15 cellular contexts compared by ENCODE assay signal in the genomic region with DNA sequence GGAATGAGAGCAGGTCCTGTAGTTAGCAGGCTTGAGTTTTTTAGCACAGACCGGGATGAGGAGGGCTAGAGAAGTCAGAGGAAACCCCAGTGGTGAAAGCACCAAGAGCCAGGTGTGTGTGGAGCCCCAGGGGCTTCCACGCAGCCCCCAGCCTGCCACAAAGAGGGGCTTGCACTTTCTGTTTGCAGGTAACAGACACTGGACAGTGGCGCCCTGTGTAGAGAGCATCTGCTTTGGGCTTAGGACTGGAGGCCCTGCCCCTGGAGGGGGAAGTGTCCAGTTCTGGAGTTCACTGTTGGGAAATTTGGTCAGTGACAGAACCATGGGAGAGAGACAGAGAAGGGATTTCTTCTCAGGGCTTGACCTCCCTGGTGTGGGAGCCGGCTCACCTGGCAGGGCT. TPM values are rescaled to one million over a fixed set of nuclear protein-coding genes. Genes with fewer than 3 reads are reported as not detected.
A peak's percentile ranks its signal among the peaks of the same experiment; 100 is the strongest.
DNase-seq lines count a peak whose midpoint lies in the region; ATAC-seq and TF ChIP-seq lines count a peak whose summit lies in the region.
"Had no signal": no experiment of that assay in that cellular context is flagged by ENCODE, and none has a peak within 500 bp of the region (broad histone marks: within the 10 kb centered on the region; RNA-seq: fewer than 3 reads in every experiment).

No MANE protein-coding gene starts in this region.

- no peaks in the 10 kb centered on the region for H4K20me1 ChIP-seq in H9 (ENCODE audit: control insufficient read depth, insufficient read depth, insufficient read length)

- no peaks in the 10 kb centered on the region for H3K9me3 ChIP-seq in H9 (ENCODE audit: control insufficient read depth, low read depth, low read length)
- H3K9me3 ChIP-seq in thyroid gland, result no peaks in the 10 kb centered on the region
- no peaks in the 10 kb centered on the region for H3K9me3 ChIP-seq in uterus

- no peak overlapping the region for H4K8ac ChIP-seq in H9 (replicated peaks; ENCODE audit: insufficient read length, low read depth, low read length)

- no peak for TF ChIP-seq POLR2A in thyroid gland (IDR thresholded peaks at IDR 0.05)
- no peak for TF ChIP-seq POLR2A in uterus (IDR thresholded peaks at IDR 0.05)

- no peak overlapping the region for H3K56ac ChIP-seq in H9 (ENCODE audit: insufficient read length, low read depth, low read length)

- H3K27ac ChIP-seq in H9 (ENCODE audit: insufficient read length, low read depth, low read length), result no peak overlapping the region
- peak overlapping the region; percentile 60 for H3K27ac ChIP-seq in layer of hippocampus (ENCODE audit: low read depth, low read length)
- H3K27ac ChIP-seq in thyroid gland, result no peak overlapping the region
- no peak overlapping the region for H3K27ac ChIP-seq in uterus
- H3K27ac ChIP-seq: HL-60 had no signal

- peaks cover 18 to 40% (median 37%) of the 10 kb centered on the region in 3 experiments; a peak in 6 of 7 replicates for H3K36me3 Mint-ChIP-seq in H9 (ENCODE audit: insufficient read depth in 1 of 3, low read depth in 3 of 3)
- H3K36me3 Mint-ChIP-seq in activated naive CD8-positive, alpha-beta T cell treated with anti-CD3 and anti-CD28 coated beads, Interleukin-2, amount 50 U/mL, for 24 hours (ENCODE audit: low read depth), result peaks cover 24% of the 10 kb centered on the region
- H3K36me3 Mint-ChIP-seq in stimulated activated naive B cell treated with anti-CD40 and anti-IgM and Interleukin-4, amounts not matched to agents 10 μg/mL and 1 μg/mL and 100 μg/mL, for 72 hours, result peaks cover 23 to 31% of the 10 kb centered on the region in 2 donors
- peaks cover 34% of the 10 kb centered on the region for H3K36me3 Mint-ChIP-seq in chondrocyte (ENCODE audit: low read depth)

- H2AK5ac ChIP-seq in H9 (ENCODE audit: insufficient read length, low read length), result no peak overlapping the region

- H3K9ac ChIP-seq in H9 (ENCODE audit: extremely low read depth, insufficient read length, low read length), result no peak overlapping the region

- no CpG with 5 or more reads among the region's 4 CpGs for WGBS in H9 (ENCODE audit: extremely low coverage, insufficient read length, low lambda C conversion rate)
- 86 to 91% methylated on average over 4 of the region's 4 CpGs for WGBS in thyroid gland, 2 donors

- DNase-seq in H9 (no peak), chondrocyte (ENCODE audit: low spot score) (no peak), thyroid gland (no peak), uterus (no peak)
- DNase-seq in activated naive CD8-positive, alpha-beta T cell treated with anti-CD3 and anti-CD28 coated beads, Interleukin-2, amount 50 U/mL, for 24 hours, result no peak
- DNase-seq in stimulated activated naive B cell treated with anti-CD40 and anti-IgM and Interleukin-4, amounts not matched to agents 10 μg/mL and 1 μg/mL and 100 μg/mL, for 72 hours, result no peak
- DNase-seq: DMS153, KBM-7, NCI-H1048, NCI-H146, NCI-H345, NCI-H69 had no signal

- no peak overlapping the region for H3K4ac ChIP-seq in H9 (ENCODE audit: low read depth, low read length)

- no peak overlapping the region for H4K91ac ChIP-seq in H9 (ENCODE audit: insufficient read length, low read depth, low read length)

- no peak for ATAC-seq in activated naive CD8-positive, alpha-beta T cell treated with anti-CD3 and anti-CD28 coated beads, Interleukin-2, amount 50 U/mL, for 24 hours
- ATAC-seq in stimulated activated naive B cell treated with anti-CD40 and anti-IgM and Interleukin-4, amounts not matched to agents 10 μg/mL and 1 μg/mL and 100 μg/mL, for 72 hours (replicated peaks), result no peak

- H3K4me1 ChIP-seq in H9 (ENCODE audit: insufficient read depth, low read length) (no peaks in the 10 kb centered on the region), thyroid gland (no peaks in the 10 kb centered on the region), uterus (no peaks in the 10 kb centered on the region)

- H2AFZ ChIP-seq in H9 (ENCODE audit: low read length), result no peak overlapping the region

- H3K27ac Mint-ChIP-seq in H9, result peak overlapping the region in 2 of 3 experiments; percentile 1 to 61; a peak in 2 of 7 replicates
- peak overlapping the region; percentile 23 for H3K27ac Mint-ChIP-seq in activated naive CD8-positive, alpha-beta T cell treated with anti-CD3 and anti-CD28 coated beads, Interleukin-2, amount 50 U/mL, for 24 hours
- peak overlapping the region; percentile 80 for H3K27ac Mint-ChIP-seq in stimulated activated naive B cell treated with anti-CD40 and anti-IgM and Interleukin-4, amounts not matched to agents 10 μg/mL and 1 μg/mL and 100 μg/mL, for 72 hours
- H3K27ac Mint-ChIP-seq in chondrocyte (ENCODE audit: unreplicated experiment), result no peak overlapping the region

- H3K18ac ChIP-seq in H9 (ENCODE audit: insufficient read length, low read depth, low read length), result no peak overlapping the region

- no peaks in the 10 kb centered on the region for H3K23me2 ChIP-seq in H9 (ENCODE audit: insufficient read length, low read depth, low read length, poor library complexity, severe bottlenecking)

- no peaks in the 10 kb centered on the region for H3K79me1 ChIP-seq in H9 (ENCODE audit: insufficient read depth, low read depth, low read length, poor library complexity, severe bottlenecking)

- H3K4me1 Mint-ChIP-seq in H9, result peaks cover 4 to 11% of the 10 kb centered on the region in 2 experiments
- no peaks in the 10 kb centered on the region for H3K4me1 Mint-ChIP-seq in activated naive CD8-positive, alpha-beta T cell treated with anti-CD3 and anti-CD28 coated beads, Interleukin-2, amount 50 U/mL, for 24 hours
- no peaks in the 10 kb centered on the region for H3K4me1 Mint-ChIP-seq in stimulated activated naive B cell treated with anti-CD40 and anti-IgM and Interleukin-4, amounts not matched to agents 10 μg/mL and 1 μg/mL and 100 μg/mL, for 72 hours
- peaks cover 5% of the 10 kb centered on the region for H3K4me1 Mint-ChIP-seq in chondrocyte (ENCODE audit: low read depth)

- H4K5ac ChIP-seq in H9 (ENCODE audit: insufficient read length, low read depth, low read length), result no peak overlapping the region

- H2BK120ac ChIP-seq in H9 (ENCODE audit: low read depth, low read length, poor library complexity, severe bottlenecking), result no peak overlapping the region

- H3K4me2 ChIP-seq in H9 (ENCODE audit: insufficient read depth, insufficient read length, low read length), result no peak overlapping the region

- intact Hi-C loops in thyroid gland (cut with DNase I) (no loop called here), uterus (cut with DNase I; ENCODE audit: low total_unique reads) (no loop called here)

- H2BK5ac ChIP-seq in H9 (ENCODE audit: insufficient read length, low read length), result no peak overlapping the region

- TF ChIP-seq CTCF in H9 (conservative IDR thresholded peaks at IDR 0.05) (no peak), chondrocyte (IDR thresholded peaks at IDR 0.05) (no peak), thyroid gland (IDR thresholded peaks at IDR 0.05) (no peak), uterus (IDR thresholded peaks at IDR 0.05) (no peak)

- H3K36me3 ChIP-seq in thyroid gland (peaks cover 27 to 48% of the 10 kb centered on the region in 2 donors), uterus (no peaks in the 10 kb centered on the region)

- H3K27me3 ChIP-seq in H9 (ENCODE audit: insufficient read depth, low read length), result no peaks in the 10 kb centered on the region
- H3K27me3 ChIP-seq in layer of hippocampus (ENCODE audit: control insufficient read depth, insufficient read depth, low read length), result no peaks in the 10 kb centered on the region
- no peaks in the 10 kb centered on the region for H3K27me3 ChIP-seq in thyroid gland
- no peaks in the 10 kb centered on the region for H3K27me3 ChIP-seq in uterus

- no peak overlapping the region for H3K23ac ChIP-seq in H9 (ENCODE audit: insufficient read length, low read depth, low read length)

- no peak overlapping the region for H2BK20ac ChIP-seq in H9 (ENCODE audit: low read depth, low read length, poor library complexity, severe bottlenecking)

- H3K4me3 ChIP-seq in thyroid gland (replicated peaks in 1 of 3) (no peak overlapping the region), uterus (no peak overlapping the region)

- H2BK12ac ChIP-seq in H9 (ENCODE audit: insufficient read length, low read depth, low read length), result no peak overlapping the region

- no peak overlapping the region for H3K4me3 Mint-ChIP-seq in H9
- H3K4me3 Mint-ChIP-seq in activated naive CD8-positive, alpha-beta T cell treated with anti-CD3 and anti-CD28 coated beads, Interleukin-2, amount 50 U/mL, for 24 hours, result no peak overlapping the region
- no peak overlapping the region for H3K4me3 Mint-ChIP-seq in stimulated activated naive B cell treated with anti-CD40 and anti-IgM and Interleukin-4, amounts not matched to agents 10 μg/mL and 1 μg/mL and 100 μg/mL, for 72 hours
- no peak overlapping the region for H3K4me3 Mint-ChIP-seq in chondrocyte (ENCODE audit: unreplicated experiment)

- no peaks in the 10 kb centered on the region for H3K79me2 ChIP-seq in H9 (ENCODE audit: insufficient read depth, low read length)

- H3K14ac ChIP-seq in H9 (ENCODE audit: insufficient read depth, low read length), result no peak overlapping the region

- no peak overlapping the region for H2BK15ac ChIP-seq in H9 (ENCODE audit: low read depth, low read length)

- H3T11ph ChIP-seq in H9 (ENCODE audit: low read length), result no peak overlapping the region

- H3K27me3 Mint-ChIP-seq in H9 (ENCODE audit: low read depth), result peaks cover 7% of the 10 kb centered on the region
- no peaks in the 10 kb centered on the region for H3K27me3 Mint-ChIP-seq in activated naive CD8-positive, alpha-beta T cell treated with anti-CD3 and anti-CD28 coated beads, Interleukin-2, amount 50 U/mL, for 24 hours
- H3K27me3 Mint-ChIP-seq in stimulated activated naive B cell treated with anti-CD40 and anti-IgM and Interleukin-4, amounts not matched to agents 10 μg/mL and 1 μg/mL and 100 μg/mL, for 72 hours, result peaks cover 0 to 7% of the 10 kb centered on the region in 2 donors
- H3K27me3 Mint-ChIP-seq in chondrocyte (ENCODE audit: low read depth), result no peaks in the 10 kb centered on the region

- H3K9me3 Mint-ChIP-seq in H9 (no peaks in the 10 kb centered on the region), chondrocyte (ENCODE audit: low read depth) (no peaks in the 10 kb centered on the region)
- no peaks in the 10 kb centered on the region for H3K9me3 Mint-ChIP-seq in activated naive CD8-positive, alpha-beta T cell treated with anti-CD3 and anti-CD28 coated beads, Interleukin-2, amount 50 U/mL, for 24 hours
- H3K9me3 Mint-ChIP-seq in stimulated activated naive B cell treated with anti-CD40 and anti-IgM and Interleukin-4, amounts not matched to agents 10 μg/mL and 1 μg/mL and 100 μg/mL, for 72 hours, result no peaks in the 10 kb centered on the region

RNA-seq across cellular contexts. Expression of a gene that starts 19.5 kb away (rescaled TPM):
- not detected in 2 replicates for total RNA-seq in H9 (2021)
- total RNA-seq in chondrocyte, result 18.1 to 119 TPM (median 118 TPM) in 3 replicates
- 10 to 100 TPM in 1 of 4 donors, 1 to 10 TPM in 3; 4.0 to 14.4 (median 8.7) TPM for total RNA-seq in thyroid gland
- 1 to 10 TPM in 3 of 4 donors, under 1 TPM in 1; 0.77 to 7.6 (median 2.5) TPM for total RNA-seq in uterus
- total RNA-seq: H1 had no signal

RNA-seq across cellular contexts. Expression of a gene that starts 52.2 kb away (rescaled TPM):
- 35.7 and 42.2 TPM in 2 replicates for total RNA-seq in H9 (2021)
- 24.1 to 28.6 TPM (median 26.8 TPM) in 3 replicates for total RNA-seq in chondrocyte
- total RNA-seq in thyroid gland, result 10 to 100 TPM; 36.3 to 48.1 (median 37.5) TPM
- total RNA-seq in uterus, result 10 to 100 TPM in 3 of 4 donors, 1 to 10 TPM in 1; 10.0 to 32.3 (median 18.5) TPM

RNA-seq across cellular contexts. Expression of a gene that starts 52.7 kb away (rescaled TPM):
- total RNA-seq in H9 (2021) (0.22 TPM in 1 of 2 replicates, not detected in the other), chondrocyte (not detected in 3 replicates), thyroid gland (not detected), uterus (under 1 TPM in 1 of 4 donors, not detected in 3; 0.41 TPM)
